In the genomic region with DNA sequence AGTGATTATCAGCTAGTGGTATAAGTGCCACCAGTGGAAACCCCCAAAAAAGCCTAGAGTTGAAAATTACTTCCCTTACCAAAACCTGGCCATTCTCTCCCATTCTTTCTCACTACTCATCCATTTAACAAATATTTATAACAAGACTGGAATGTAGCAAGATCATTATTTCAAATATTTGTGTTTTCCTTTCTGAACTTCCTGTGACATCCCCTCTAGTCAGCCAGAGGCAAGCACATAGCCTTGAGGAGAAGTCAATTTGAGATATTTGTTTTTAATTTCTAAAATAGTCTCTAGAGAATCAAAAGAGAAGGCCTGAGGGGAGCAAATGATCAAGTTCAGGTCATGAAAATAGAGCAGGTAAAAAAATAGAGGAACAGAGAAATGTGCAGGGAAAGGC, we compare ENCODE assay signal across 27 cellular contexts.
"Had no signal": no experiment of that assay in that cellular context is flagged by ENCODE, and none has a peak within 500 bp of the region (broad histone marks: within the 10 kb centered on the region; RNA-seq: fewer than 3 reads in every experiment).

No MANE protein-coding gene starts in this region.

- ATAC-seq: activated CD4-positive, CD25-positive, alpha-beta regulatory T cell treated with anti-CD3 and anti-CD28 coated beads, Interleukin-2, amount 50 U/mL, for 24 hours; activated CD8-positive, alpha-beta T cell treated with anti-CD3 and anti-CD28 coated beads for 36 hours; activated T-cell treated with anti-CD3 and anti-CD28 coated beads, Interleukin-2, amount 50 U/mL, for 4 hours; effector memory CD8-positive, alpha-beta T cell; foreskin keratinocyte; gastroesophageal sphincter; heart right ventricle; T-helper 17 cell had no signal

- H3K27me3 ChIP-seq: brain microvascular endothelial cell, esophagus muscularis mucosa, foreskin keratinocyte, gastroesophageal sphincter, heart right ventricle had no signal

- DNase-seq: activated B cell treated with CpG ODN at 0.5 μM for 24 hours; activated CD4-positive, alpha-beta T cell treated with anti-CD3 and anti-CD28 coated beads for 48 hours; activated CD4-positive, alpha-beta T cell treated with anti-CD3 and anti-CD28 coated beads, Interleukin-2, amount 50 U/mL, for 1 hour; activated CD4-positive, alpha-beta T cell treated with anti-CD3 and anti-CD28 coated beads, Interleukin-2, amount 50 U/mL, for 48 hours; activated CD8-positive, alpha-beta memory T cell treated with anti-CD3 and anti-CD28 coated beads for 24 hours; activated CD8-positive, alpha-beta T cell treated with anti-CD3 and anti-CD28 coated beads for 36 hours; activated effector memory CD4-positive, alpha-beta T cell treated with Interleukin-2 at 50 U/mL for 16 hours; activated gamma-delta T cell treated with Interleukin-2 at 50 U/mL for 16 hours; activated naive CD4-positive, alpha-beta T cell treated with anti-CD3 and anti-CD28 coated beads, Interleukin-2, amount 50 U/mL, for 16 hours; activated naive CD4-positive, alpha-beta T cell treated with Interleukin-2 at 50 U/mL for 16 hours; activated T-cell treated with anti-CD3 and anti-CD28 coated beads, Interleukin-2, amount 50 U/mL, for 4 hours; amniotic stem cell; anterior cingulate cortex; brain microvascular endothelial cell; cortex of kidney; dermis blood vessel endothelial cell; effector CD4-positive, alpha-beta T cell; effector memory CD8-positive, alpha-beta T cell; erythroblast; foreskin keratinocyte; heart right ventricle; T-helper 17 cell; T1000; WERI-Rb-1 had no signal

- H3K36me3 ChIP-seq: brain microvascular endothelial cell, esophagus muscularis mucosa, gastroesophageal sphincter, heart right ventricle, WERI-Rb-1 had no signal

- H3K27ac ChIP-seq: brain microvascular endothelial cell, esophagus muscularis mucosa, foreskin keratinocyte, gastroesophageal sphincter, heart right ventricle, WERI-Rb-1 had no signal

- H3K4me1 ChIP-seq: esophagus muscularis mucosa, foreskin keratinocyte, gastroesophageal sphincter, heart right ventricle had no signal

- H3K9me3 ChIP-seq: esophagus muscularis mucosa, gastroesophageal sphincter, heart right ventricle had no signal

- H3K4me3 ChIP-seq: esophagus muscularis mucosa, gastroesophageal sphincter, heart right ventricle had no signal
